In the genomic region with DNA sequence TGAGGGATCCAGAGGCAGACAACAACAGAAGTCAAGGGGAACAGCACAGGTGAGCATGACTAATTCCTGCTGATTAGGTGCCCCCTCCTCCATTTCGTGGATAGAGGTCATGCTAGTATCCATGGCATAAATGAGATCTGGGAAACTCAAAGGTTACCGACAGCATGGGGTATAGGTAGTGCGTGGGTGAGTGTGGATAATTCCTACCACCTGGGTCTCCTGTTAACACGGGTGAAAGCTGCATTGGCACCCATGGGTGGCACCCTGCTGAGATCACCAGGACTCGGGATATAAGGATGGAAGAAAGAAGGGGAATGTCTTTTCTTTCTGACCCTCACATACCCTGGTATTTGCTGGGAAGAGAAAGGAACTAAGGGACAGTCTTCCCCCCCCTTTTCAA, we compare ENCODE assay signal across 29 cellular contexts.
"Had no signal": no experiment of that assay in that cellular context is flagged by ENCODE, and none has a peak within 500 bp of the region (broad histone marks: within the 10 kb centered on the region; RNA-seq: fewer than 3 reads in every experiment).

No MANE protein-coding gene starts in this region.

- H3K9ac ChIP-seq: neural progenitor cell, parathyroid adenoma had no signal

- H3K27ac ChIP-seq: neural progenitor cell, ovary, parathyroid adenoma, psoas muscle, skin epidermis, suprapubic skin, testis, tibial artery, transverse colon, upper lobe of right lung, vagina had no signal

- H3K9me3 ChIP-seq: suprapubic skin, testis had no signal

- H3K27me3 Mint-ChIP-seq: progenitor cell of endocrine pancreas, type B pancreatic cell had no signal

- H3K36me3 Mint-ChIP-seq: stimulated activated effector memory CD8-positive, alpha-beta T cell treated with anti-CD3 and anti-CD28 coated beads, Interleukin-12 subunit alpha, Interleukin-12 subunit beta, amount 100 ng/mL, for 72 hours; type B pancreatic cell had no signal

- ATAC-seq: naive thymus-derived CD8-positive, alpha-beta T cell; psoas muscle; right cardiac atrium; sciatic nerve; stimulated activated effector memory CD8-positive, alpha-beta T cell treated with anti-CD3 and anti-CD28 coated beads, Interleukin-12 subunit alpha, Interleukin-12 subunit beta, amount 100 ng/mL, for 72 hours; stimulated activated naive CD8-positive, alpha-beta T cell treated with anti-CD3 and anti-CD28 coated beads, Interleukin-15, amount 100 ng/mL, for 72 hours; stimulated activated naive CD8-positive, alpha-beta T cell treated with anti-CD3 and anti-CD28 coated beads, Interleukin-15, Interleukin-2, amounts not matched to agents 100 U/mL and 50 U/mL, for 24 hours; upper lobe of right lung had no signal

- H3K4me1 Mint-ChIP-seq: naive B cell; naive thymus-derived CD8-positive, alpha-beta T cell; neural progenitor cell; stimulated activated effector memory CD8-positive, alpha-beta T cell treated with anti-CD3 and anti-CD28 coated beads, Interleukin-12 subunit alpha, Interleukin-12 subunit beta, amount 100 ng/mL, for 72 hours; stimulated activated naive CD8-positive, alpha-beta T cell treated with anti-CD3 and anti-CD28 coated beads, Interleukin-15, amount 100 ng/mL, for 72 hours had no signal

- H3K4me3 Mint-ChIP-seq: naive thymus-derived CD8-positive, alpha-beta T cell; nephron; neural progenitor cell; stimulated activated effector memory CD8-positive, alpha-beta T cell treated with anti-CD3 and anti-CD28 coated beads, Interleukin-12 subunit alpha, Interleukin-12 subunit beta, amount 100 ng/mL, for 72 hours; stimulated activated naive CD8-positive, alpha-beta T cell treated with anti-CD3 and anti-CD28 coated beads, Interleukin-15, amount 100 ng/mL, for 72 hours; type B pancreatic cell had no signal

- H3K4me2 ChIP-seq: neural progenitor cell had no signal

- H3K36me3 ChIP-seq: neural progenitor cell, ovary, suprapubic skin, tibial artery, transverse colon, upper lobe of right lung, vagina had no signal

- H3K27me3 ChIP-seq: neural progenitor cell, ovary, suprapubic skin, testis, tibial artery, transverse colon, upper lobe of right lung, vagina had no signal

- H3K4me3 ChIP-seq: neural progenitor cell, ovary, psoas muscle, skin epidermis, suprapubic skin, testis, tibial artery, transverse colon, upper lobe of right lung, vagina had no signal

- H2AFZ ChIP-seq: neural progenitor cell, parathyroid adenoma had no signal

- DNase-seq: naive B cell; naive thymus-derived CD8-positive, alpha-beta T cell; occipital lobe; ovary; posterior cingulate gyrus; psoas muscle; right cardiac atrium; stimulated activated CD4-positive, alpha-beta T cell treated with anti-CD3 and anti-CD28 coated beads, Interleukin-15, amount 100 ng/mL, for 24 hours; stimulated activated CD4-positive, alpha-beta T cell treated with anti-CD3 and anti-CD28 coated beads, Interleukin-2, amount 100 ng/mL, for 24 hours; stimulated activated CD4-positive, alpha-beta T cell treated with anti-CD3 and anti-CD28 coated beads, Interleukin-2, amount 100 ng/mL, for 48 hours; stimulated activated CD4-positive, alpha-beta T cell treated with anti-CD3 and anti-CD28 coated beads, Interleukin-4, amount 100 ng/mL, for 24 hours; stimulated activated naive CD4-positive, alpha-beta T cell; stimulated activated naive CD8-positive, alpha-beta T cell treated with anti-CD3 and anti-CD28 coated beads, Interleukin-15, amount 100 ng/mL, for 72 hours; stimulated activated naive CD8-positive, alpha-beta T cell treated with anti-CD3 and anti-CD28 coated beads, Interleukin-15, Interleukin-2, amounts not matched to agents 100 U/mL and 50 U/mL, for 24 hours; substantia nigra; testis; tibial artery; transverse colon; upper lobe of right lung had no signal

- H3K79me2 ChIP-seq: parathyroid adenoma had no signal

- H3K4me1 ChIP-seq: neural progenitor cell, parathyroid adenoma, psoas muscle, suprapubic skin, testis, tibial artery, transverse colon, upper lobe of right lung, vagina had no signal

- H3K27ac Mint-ChIP-seq: naive thymus-derived CD8-positive, alpha-beta T cell; nephron; neural progenitor cell; progenitor cell of endocrine pancreas; stimulated activated effector memory CD8-positive, alpha-beta T cell treated with anti-CD3 and anti-CD28 coated beads, Interleukin-12 subunit alpha, Interleukin-12 subunit beta, amount 100 ng/mL, for 72 hours; type B pancreatic cell had no signal
